1 cellular context compared by ENCODE assay signal in the genomic region with DNA sequence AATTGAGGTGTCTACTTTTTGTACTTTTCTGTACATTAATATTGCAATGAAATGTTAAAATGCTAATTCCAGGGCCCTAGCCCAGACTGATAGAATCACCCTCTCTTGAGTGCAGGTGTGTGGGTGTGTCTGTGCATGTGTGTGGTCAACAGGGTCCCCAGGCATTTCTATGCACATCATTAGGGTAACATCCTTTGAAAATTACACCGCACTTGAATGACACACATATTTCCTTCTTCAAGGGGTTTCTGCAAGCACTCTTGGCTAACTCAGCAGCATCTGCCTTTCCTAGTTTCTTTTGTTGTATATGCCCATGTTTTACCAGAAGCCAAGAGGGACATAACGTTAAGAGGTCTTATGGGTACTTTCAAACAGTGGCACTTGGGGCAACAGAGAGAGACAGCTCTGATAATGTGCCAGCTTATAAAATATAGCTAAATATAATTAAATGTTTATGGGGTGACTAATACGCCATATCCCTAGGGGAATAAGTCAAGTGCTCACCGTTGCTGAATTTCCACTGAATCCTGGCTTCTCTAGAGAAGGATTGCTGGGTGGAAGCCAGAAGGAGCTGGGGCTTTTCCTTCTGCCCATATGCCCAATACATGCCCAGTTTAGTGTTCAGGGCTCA.
TF ChIP-seq lines count a peak whose summit lies in the region.

No MANE protein-coding gene starts in this region.

TF ChIP-seq in IMR-90, 13 proteins besides CTCF, POLR2A, EP300 and RAD21:
- TF ChIP-seq SMC3 (IDR thresholded peaks at IDR 0.05; ENCODE audit: low read depth, low read length) (no peak), MAZ (IDR thresholded peaks at IDR 0.05; ENCODE audit: borderline replicate concordance, low read depth, low read length) (no peak), BHLHE40 (IDR thresholded peaks at IDR 0.05; ENCODE audit: low read depth, low read length) (no peak), CHD1 (IDR thresholded peaks at IDR 0.05; ENCODE audit: low read depth, low read length) (no peak), MAFK (IDR thresholded peaks at IDR 0.05; ENCODE audit: low read depth, low read length) (no peak), MXI1 (IDR thresholded peaks at IDR 0.05; ENCODE audit: borderline replicate concordance, low read depth, low read length) (no peak), NFE2L2 (IDR thresholded peaks at IDR 0.05; ENCODE audit: low read depth, low read length) (no peak), RFX5 (IDR thresholded peaks at IDR 0.05; ENCODE audit: low read depth, low read length) (no peak), FOS (IDR thresholded peaks at IDR 0.05; ENCODE audit: low read depth, low read length) (no peak), RCOR1 (IDR thresholded peaks at IDR 0.05; ENCODE audit: insufficient replicate concordance, low read length) (no peak), CEBPB (IDR thresholded peaks at IDR 0.05; ENCODE audit: low read depth, low read length) (no peak)
- TF ChIP-seq, protein P1, sequence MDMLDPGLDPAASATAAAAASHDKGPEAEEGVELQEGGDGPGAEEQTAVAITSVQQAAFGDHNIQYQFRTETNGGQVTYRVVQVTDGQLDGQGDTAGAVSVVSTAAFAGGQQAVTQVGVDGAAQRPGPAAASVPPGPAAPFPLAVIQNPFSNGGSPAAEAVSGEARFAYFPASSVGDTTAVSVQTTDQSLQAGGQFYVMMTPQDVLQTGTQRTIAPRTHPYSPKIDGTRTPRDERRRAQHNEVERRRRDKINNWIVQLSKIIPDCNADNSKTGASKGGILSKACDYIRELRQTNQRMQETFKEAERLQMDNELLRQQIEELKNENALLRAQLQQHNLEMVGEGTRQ (IDR thresholded peaks at IDR 0.05; ENCODE audit: low read depth, low read length) = no peak
- TF ChIP-seq, protein P2, sequence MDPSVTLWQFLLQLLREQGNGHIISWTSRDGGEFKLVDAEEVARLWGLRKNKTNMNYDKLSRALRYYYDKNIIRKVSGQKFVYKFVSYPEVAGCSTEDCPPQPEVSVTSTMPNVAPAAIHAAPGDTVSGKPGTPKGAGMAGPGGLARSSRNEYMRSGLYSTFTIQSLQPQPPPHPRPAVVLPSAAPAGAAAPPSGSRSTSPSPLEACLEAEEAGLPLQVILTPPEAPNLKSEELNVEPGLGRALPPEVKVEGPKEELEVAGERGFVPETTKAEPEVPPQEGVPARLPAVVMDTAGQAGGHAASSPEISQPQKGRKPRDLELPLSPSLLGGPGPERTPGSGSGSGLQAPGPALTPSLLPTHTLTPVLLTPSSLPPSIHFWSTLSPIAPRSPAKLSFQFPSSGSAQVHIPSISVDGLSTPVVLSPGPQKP (IDR thresholded peaks at IDR 0.05; ENCODE audit: borderline replicate concordance, low read depth, low read length) = no peak
TF ChIP-seq in IMR-90: peak in this region for 0.
